In genomic region chr9:128729766-128730517, GRCh38 we compare ENCODE assay signal across 1 cellular context.
TF ChIP-seq lines count a peak whose summit lies in the region.

No MANE protein-coding gene starts in this region.

TF ChIP-seq in WTC11, 78 proteins besides CTCF, POLR2A, EP300 and RAD21:
- no peak for TF ChIP-seq OVOL2 (CRISPR knock-in tag; IDR thresholded peaks at IDR 0.05; ENCODE audit: borderline replicate concordance)
- no peak for TF ChIP-seq HMGA2 (CRISPR knock-in tag; IDR thresholded peaks at IDR 0.05)
- TF ChIP-seq CBFB (CRISPR knock-in tag; IDR thresholded peaks at IDR 0.05; ENCODE audit: low read depth): no peak
- no peak for TF ChIP-seq USF1 (CRISPR knock-in tag; IDR thresholded peaks at IDR 0.05)
- TF ChIP-seq GTF2I (CRISPR knock-in tag; conservative IDR thresholded peaks at IDR 0.05): no peak
- no peak for TF ChIP-seq ZNF219 (CRISPR knock-in tag; IDR thresholded peaks at IDR 0.05; ENCODE audit: borderline replicate concordance)
- no peak for TF ChIP-seq ZNF671 (CRISPR knock-in tag; IDR thresholded peaks at IDR 0.05)
- TF ChIP-seq SP1 (CRISPR knock-in tag; conservative IDR thresholded peaks at IDR 0.05): no peak
- TF ChIP-seq ZNF532 (CRISPR knock-in tag; IDR thresholded peaks at IDR 0.05; ENCODE audit: borderline replicate concordance): no peak
- no peak for TF ChIP-seq ERG (CRISPR knock-in tag; IDR thresholded peaks at IDR 0.05)
- TF ChIP-seq TP53 (CRISPR knock-in tag; IDR thresholded peaks at IDR 0.05): no peak
- no peak for TF ChIP-seq FOXP1 (CRISPR knock-in tag; IDR thresholded peaks at IDR 0.05; ENCODE audit: borderline replicate concordance)
- no peak for TF ChIP-seq NFYB (CRISPR knock-in tag; conservative IDR thresholded peaks at IDR 0.05; ENCODE audit: low read depth)
- no peak for TF ChIP-seq ZNF416 (CRISPR knock-in tag; IDR thresholded peaks at IDR 0.05)
- no peak for TF ChIP-seq ARID4B (CRISPR knock-in tag; IDR thresholded peaks at IDR 0.05; ENCODE audit: borderline replicate concordance)
- no peak for TF ChIP-seq AFF4 (CRISPR knock-in tag; IDR thresholded peaks at IDR 0.05; ENCODE audit: borderline replicate concordance)
- no peak for TF ChIP-seq E2F1 (CRISPR knock-in tag; IDR thresholded peaks at IDR 0.05)
- TF ChIP-seq ZNF423 (CRISPR knock-in tag; IDR thresholded peaks at IDR 0.05): no peak
- TF ChIP-seq MAX (CRISPR knock-in tag; IDR thresholded peaks at IDR 0.05): no peak
- TF ChIP-seq ATF2 (CRISPR knock-in tag; IDR thresholded peaks at IDR 0.05; ENCODE audit: borderline replicate concordance, low read depth): no peak
